ENCODE assay signal across 1 cellular context in genomic region chr10:102850025-102850518, GRCh38.
A peak's percentile ranks its signal among the peaks of the same experiment; 100 is the strongest.
TF ChIP-seq lines count a peak whose summit lies in the region.

No MANE protein-coding gene starts in this region.

TF ChIP-seq in HepG2, 621 proteins besides CTCF, POLR2A, EP300 and RAD21 (continued from another document and continues in another):
- TF ChIP-seq ZNF138 (CRISPR knock-in tag; IDR thresholded peaks at IDR 0.05; ENCODE audit: low read depth) (no peak), GLI4 (CRISPR knock-in tag; IDR thresholded peaks at IDR 0.05; ENCODE audit: borderline replicate concordance) (no peak), NRL (CRISPR knock-in tag; IDR thresholded peaks at IDR 0.05; ENCODE audit: borderline replicate concordance) (no peak), KDM3A (CRISPR knock-in tag; IDR thresholded peaks at IDR 0.05; ENCODE audit: low read depth) (peak; percentile 62; the same call in 1 of the 2 replicates), NR2C2 (CRISPR knock-in tag; IDR thresholded peaks at IDR 0.05; ENCODE audit: borderline replicate concordance) (peak; percentile 88), ZNF296 (CRISPR knock-in tag; conservative IDR thresholded peaks at IDR 0.05) (no peak; the same call in 1 of the 2 replicates), ETV6 (CRISPR knock-in tag; conservative IDR thresholded peaks at IDR 0.05) (no peak), HMGA1 (CRISPR knock-in tag; conservative IDR thresholded peaks at IDR 0.05) (no peak), ZBTB39 (CRISPR knock-in tag; IDR thresholded peaks at IDR 0.05) (peak; percentile 91), PHF21A (CRISPR knock-in tag; IDR thresholded peaks at IDR 0.05) (peak; percentile 88), ZNF7 (CRISPR knock-in tag; IDR thresholded peaks at IDR 0.05) (no peak), ZNF460 (CRISPR knock-in tag; IDR thresholded peaks at IDR 0.05; ENCODE audit: borderline replicate concordance) (no peak; the same call in 1 of the 2 replicates), ATF3 (CRISPR knock-in tag; IDR thresholded peaks at IDR 0.05) (peak; percentile 84), PAWR (CRISPR knock-in tag; IDR thresholded peaks at IDR 0.05; ENCODE audit: borderline replicate concordance) (no peak), ZNF704 (CRISPR knock-in tag; IDR thresholded peaks at IDR 0.05; ENCODE audit: borderline replicate concordance) (no peak), ATF7-NPFF (CRISPR knock-in tag; IDR thresholded peaks at IDR 0.05; ENCODE audit: low read depth) (no peak), IRF2 (CRISPR knock-in tag; IDR thresholded peaks at IDR 0.05) (peak; percentile 95), ZBTB20 (CRISPR knock-in tag; IDR thresholded peaks at IDR 0.05; ENCODE audit: borderline replicate concordance, low read depth) (peak; percentile 27; the same call in 1 of the 2 replicates), KLF16 (CRISPR knock-in tag; IDR thresholded peaks at IDR 0.05) (peak in 1 of 2 experiments; percentile 68; a peak in 2 of 4 replicates), ZNF580 (CRISPR knock-in tag; IDR thresholded peaks at IDR 0.05; ENCODE audit: borderline replicate concordance, low read depth) (peak; percentile 65), ZKSCAN5 (CRISPR knock-in tag; IDR thresholded peaks at IDR 0.05) (no peak), AGO1 (IDR thresholded peaks at IDR 0.05; ENCODE audit: low read depth, low read length, poor library complexity, severe bottlenecking) (no peak), ZNF30 (CRISPR knock-in tag; IDR thresholded peaks at IDR 0.05) (no peak), CEBPB (IDR thresholded peaks at IDR 0.05; ENCODE audit: borderline replicate concordance, low read depth, low read length) (peak; percentile 85), ZNF780A (CRISPR knock-in tag; IDR thresholded peaks at IDR 0.05) (no peak), HNF4A (CRISPR knock-in tag; IDR thresholded peaks at IDR 0.05) (peak; percentile 94), KLF13 (CRISPR knock-in tag; IDR thresholded peaks at IDR 0.05) (no peak), BORCS8-MEF2B (CRISPR knock-in tag; IDR thresholded peaks at IDR 0.05) (peak; percentile 70; the same call in 1 of the 2 replicates), TSC22D2 (CRISPR knock-in tag; IDR thresholded peaks at IDR 0.05; ENCODE audit: borderline replicate concordance) (no peak), MTERF4 (CRISPR knock-in tag; IDR thresholded peaks at IDR 0.05) (no peak), EEA1 (CRISPR knock-in tag; IDR thresholded peaks at IDR 0.05; ENCODE audit: borderline replicate concordance) (no peak), ZNF124 (CRISPR knock-in tag; IDR thresholded peaks at IDR 0.05) (no peak; the same call in 1 of the 2 replicates), CAMTA2 (CRISPR knock-in tag; IDR thresholded peaks at IDR 0.05; ENCODE audit: borderline replicate concordance) (no peak), SP5 (CRISPR knock-in tag; IDR thresholded peaks at IDR 0.05; ENCODE audit: borderline replicate concordance, low read depth) (peak; percentile 42; the same call in 1 of the 2 replicates), SMC3 (IDR thresholded peaks at IDR 0.05; ENCODE audit: low read length) (peak; percentile 24; the same call in 1 of the 2 replicates), RFX5 (IDR thresholded peaks at IDR 0.05; ENCODE audit: low read depth, low read length) (no peak), SALL2 (CRISPR knock-in tag; IDR thresholded peaks at IDR 0.05) (no peak), ZNF619 (CRISPR knock-in tag; IDR thresholded peaks at IDR 0.05) (no peak), KLF15 (CRISPR knock-in tag; IDR thresholded peaks at IDR 0.05; ENCODE audit: borderline replicate concordance) (no peak), ZNF513 (CRISPR knock-in tag; conservative IDR thresholded peaks at IDR 0.05) (no peak), ZNF563 (CRISPR knock-in tag; IDR thresholded peaks at IDR 0.05) (no peak), ZNF792 (CRISPR knock-in tag; IDR thresholded peaks at IDR 0.05) (peak; percentile 65; the same call in 1 of the 2 replicates), ZNF724P (CRISPR knock-in tag; IDR thresholded peaks at IDR 0.05; ENCODE audit: borderline replicate concordance) (no peak), ZNF616 (CRISPR knock-in tag; IDR thresholded peaks at IDR 0.05; ENCODE audit: low read depth) (no peak), TP53 (CRISPR knock-in tag; conservative IDR thresholded peaks at IDR 0.05) (no peak), ZNF839 (CRISPR knock-in tag; IDR thresholded peaks at IDR 0.05; ENCODE audit: borderline replicate concordance) (no peak), TRAFD1 (CRISPR knock-in tag; IDR thresholded peaks at IDR 0.05; ENCODE audit: borderline replicate concordance) (no peak), REPIN1 (CRISPR knock-in tag; IDR thresholded peaks at IDR 0.05; ENCODE audit: borderline replicate concordance, low read depth) (peak; percentile 91), ZNF761 (CRISPR knock-in tag; conservative IDR thresholded peaks at IDR 0.05) (no peak), RFX3 (CRISPR knock-in tag; IDR thresholded peaks at IDR 0.05) (peak; percentile 57; the same call in 1 of the 2 replicates), ZNF431 (CRISPR knock-in tag; IDR thresholded peaks at IDR 0.05; ENCODE audit: borderline replicate concordance, low read depth) (peak; percentile 93), MXD1 (CRISPR knock-in tag; IDR thresholded peaks at IDR 0.05) (no peak), BRD4 (CRISPR knock-in tag; IDR thresholded peaks at IDR 0.05) (no peak), ZNF747 (CRISPR knock-in tag; IDR thresholded peaks at IDR 0.05; ENCODE audit: borderline replicate concordance) (0 out of 2 replicates have a peak, but pooled peaks have one; percentile 34), SALL1 (CRISPR knock-in tag; IDR thresholded peaks at IDR 0.05) (peak; percentile 98), KAT8 (CRISPR knock-in tag; IDR thresholded peaks at IDR 0.05) (peak; percentile 85)
- TF ChIP-seq, protein P1, sequence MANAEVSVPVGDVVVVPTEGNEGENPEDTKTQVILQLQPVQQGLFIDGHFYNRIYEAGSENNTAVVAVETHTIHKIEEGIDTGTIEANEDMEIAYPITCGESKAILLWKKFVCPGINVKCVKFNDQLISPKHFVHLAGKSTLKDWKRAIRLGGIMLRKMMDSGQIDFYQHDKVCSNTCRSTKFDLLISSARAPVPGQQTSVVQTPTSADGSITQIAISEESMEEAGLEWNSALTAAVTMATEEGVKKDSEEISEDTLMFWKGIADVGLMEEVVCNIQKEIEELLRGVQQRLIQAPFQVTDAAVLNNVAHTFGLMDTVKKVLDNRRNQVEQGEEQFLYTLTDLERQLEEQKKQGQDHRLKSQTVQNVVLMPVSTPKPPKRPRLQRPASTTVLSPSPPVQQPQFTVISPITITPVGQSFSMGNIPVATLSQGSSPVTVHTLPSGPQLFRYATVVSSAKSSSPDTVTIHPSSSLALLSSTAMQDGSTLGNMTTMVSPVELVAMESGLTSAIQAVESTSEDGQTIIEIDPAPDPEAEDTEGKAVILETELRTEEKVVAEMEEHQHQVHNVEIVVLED (CRISPR knock-in tag; IDR thresholded peaks at IDR 0.05; ENCODE audit: borderline replicate concordance): no peak
- TF ChIP-seq, protein P2, sequence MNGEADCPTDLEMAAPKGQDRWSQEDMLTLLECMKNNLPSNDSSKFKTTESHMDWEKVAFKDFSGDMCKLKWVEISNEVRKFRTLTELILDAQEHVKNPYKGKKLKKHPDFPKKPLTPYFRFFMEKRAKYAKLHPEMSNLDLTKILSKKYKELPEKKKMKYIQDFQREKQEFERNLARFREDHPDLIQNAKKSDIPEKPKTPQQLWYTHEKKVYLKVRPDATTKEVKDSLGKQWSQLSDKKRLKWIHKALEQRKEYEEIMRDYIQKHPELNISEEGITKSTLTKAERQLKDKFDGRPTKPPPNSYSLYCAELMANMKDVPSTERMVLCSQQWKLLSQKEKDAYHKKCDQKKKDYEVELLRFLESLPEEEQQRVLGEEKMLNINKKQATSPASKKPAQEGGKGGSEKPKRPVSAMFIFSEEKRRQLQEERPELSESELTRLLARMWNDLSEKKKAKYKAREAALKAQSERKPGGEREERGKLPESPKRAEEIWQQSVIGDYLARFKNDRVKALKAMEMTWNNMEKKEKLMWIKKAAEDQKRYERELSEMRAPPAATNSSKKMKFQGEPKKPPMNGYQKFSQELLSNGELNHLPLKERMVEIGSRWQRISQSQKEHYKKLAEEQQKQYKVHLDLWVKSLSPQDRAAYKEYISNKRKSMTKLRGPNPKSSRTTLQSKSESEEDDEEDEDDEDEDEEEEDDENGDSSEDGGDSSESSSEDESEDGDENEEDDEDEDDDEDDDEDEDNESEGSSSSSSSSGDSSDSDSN (CRISPR knock-in tag; IDR thresholded peaks at IDR 0.05): 0 out of 2 replicates have a peak, but pooled peaks have one; percentile 25
- TF ChIP-seq, protein P3, sequence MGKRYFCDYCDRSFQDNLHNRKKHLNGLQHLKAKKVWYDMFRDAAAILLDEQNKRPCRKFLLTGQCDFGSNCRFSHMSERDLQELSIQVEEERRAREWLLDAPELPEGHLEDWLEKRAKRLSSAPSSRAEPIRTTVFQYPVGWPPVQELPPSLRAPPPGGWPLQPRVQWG (CRISPR knock-in tag; IDR thresholded peaks at IDR 0.05; ENCODE audit: borderline replicate concordance, low read depth): no peak
